ENCODE assay signal across 1 cellular context in genomic region chr16:23537390-23537789, GRCh38.
A peak's percentile ranks its signal among the peaks of the same experiment; 100 is the strongest.
TF ChIP-seq lines count a peak whose summit lies in the region.

No MANE protein-coding gene starts in this region.

TF ChIP-seq in HepG2, 621 proteins besides CTCF, POLR2A, EP300 and RAD21 (continued from another document and continues in another):
- TF ChIP-seq TFE3 (CRISPR knock-in tag; IDR thresholded peaks at IDR 0.05) (peak; percentile 82), MAX (IDR thresholded peaks at IDR 0.05) (no peak), ZNF234 (CRISPR knock-in tag; conservative IDR thresholded peaks at IDR 0.05) (no peak), NBN (conservative IDR thresholded peaks at IDR 0.05) (no peak), SMARCC2 (IDR thresholded peaks at IDR 0.05) (peak; percentile 58; the same call in 1 of the 2 replicates), ZNF709 (CRISPR knock-in tag; IDR thresholded peaks at IDR 0.05) (no peak), ZNF605 (CRISPR knock-in tag; IDR thresholded peaks at IDR 0.05) (no peak), ZNF292 (CRISPR knock-in tag; IDR thresholded peaks at IDR 0.05; ENCODE audit: borderline replicate concordance, low read depth) (no peak), SMAD3 (CRISPR knock-in tag; IDR thresholded peaks at IDR 0.05) (0 out of 2 replicates have a peak, but pooled peaks have one; percentile 27), HNRNPL (IDR thresholded peaks at IDR 0.05; ENCODE audit: low read depth, low read length) (no peak), ZNF282 (IDR thresholded peaks at IDR 0.05; ENCODE audit: partially characterized antibody) (no peak), ZNF550 (CRISPR knock-in tag; IDR thresholded peaks at IDR 0.05; ENCODE audit: borderline replicate concordance) (no peak), MIXL1 (CRISPR knock-in tag; IDR thresholded peaks at IDR 0.05) (peak; percentile 78), GZF1 (CRISPR knock-in tag; IDR thresholded peaks at IDR 0.05) (no peak), ZKSCAN1 (IDR thresholded peaks at IDR 0.05; ENCODE audit: low read length) (no peak), ZNF30 (CRISPR knock-in tag; IDR thresholded peaks at IDR 0.05) (no peak), PBX2 (CRISPR knock-in tag; IDR thresholded peaks at IDR 0.05) (no peak), ZNF33A (CRISPR knock-in tag; IDR thresholded peaks at IDR 0.05; ENCODE audit: borderline replicate concordance) (no peak), E2F1 (CRISPR knock-in tag; IDR thresholded peaks at IDR 0.05) (no peak), ZNF687 (CRISPR knock-in tag; IDR thresholded peaks at IDR 0.05) (no peak), JDP2 (CRISPR knock-in tag; IDR thresholded peaks at IDR 0.05; ENCODE audit: borderline replicate concordance) (no peak), DMAP1 (CRISPR knock-in tag; IDR thresholded peaks at IDR 0.05) (no peak), ETV5 (CRISPR knock-in tag; IDR thresholded peaks at IDR 0.05; ENCODE audit: borderline replicate concordance) (peak; percentile 36; the same call in 1 of the 2 replicates), ZBTB39 (CRISPR knock-in tag; IDR thresholded peaks at IDR 0.05) (no peak), IRF2 (CRISPR knock-in tag; IDR thresholded peaks at IDR 0.05) (peak; percentile 51; the same call in 1 of the 2 replicates), HBP1 (CRISPR knock-in tag; IDR thresholded peaks at IDR 0.05; ENCODE audit: low read depth) (peak; percentile 59; the same call in 1 of the 2 replicates), HOXD1 (CRISPR knock-in tag; IDR thresholded peaks at IDR 0.05) (no peak), ZNF784 (CRISPR knock-in tag; IDR thresholded peaks at IDR 0.05; ENCODE audit: borderline replicate concordance) (no peak), NR2F6 (IDR thresholded peaks at IDR 0.05) (no peak), NR2F6 (CRISPR knock-in tag; IDR thresholded peaks at IDR 0.05) (no peak), IRF1 (CRISPR knock-in tag; IDR thresholded peaks at IDR 0.05; ENCODE audit: low read depth) (no peak), ZNF567 (CRISPR knock-in tag; IDR thresholded peaks at IDR 0.05; ENCODE audit: borderline replicate concordance) (no peak), RBAK (CRISPR knock-in tag; IDR thresholded peaks at IDR 0.05) (no peak), ZNF878 (CRISPR knock-in tag; IDR thresholded peaks at IDR 0.05) (no peak), WIZ (CRISPR knock-in tag; IDR thresholded peaks at IDR 0.05) (no peak), NFIC (IDR thresholded peaks at IDR 0.05; ENCODE audit: low read length) (no peak), THAP11 (CRISPR knock-in tag; IDR thresholded peaks at IDR 0.05) (peak; percentile 34; the same call in 1 of the 2 replicates), HNF1A (IDR thresholded peaks at IDR 0.05; ENCODE audit: low read depth) (no peak), HNF1A (CRISPR knock-in tag; IDR thresholded peaks at IDR 0.05; ENCODE audit: borderline replicate concordance) (no peak), ZNF512 (CRISPR knock-in tag; IDR thresholded peaks at IDR 0.05) (no peak), CENPBD1 (CRISPR knock-in tag; IDR thresholded peaks at IDR 0.05; ENCODE audit: borderline replicate concordance, low read depth) (no peak)
